ENCODE assay signal across 11 cellular contexts in the genomic region with DNA sequence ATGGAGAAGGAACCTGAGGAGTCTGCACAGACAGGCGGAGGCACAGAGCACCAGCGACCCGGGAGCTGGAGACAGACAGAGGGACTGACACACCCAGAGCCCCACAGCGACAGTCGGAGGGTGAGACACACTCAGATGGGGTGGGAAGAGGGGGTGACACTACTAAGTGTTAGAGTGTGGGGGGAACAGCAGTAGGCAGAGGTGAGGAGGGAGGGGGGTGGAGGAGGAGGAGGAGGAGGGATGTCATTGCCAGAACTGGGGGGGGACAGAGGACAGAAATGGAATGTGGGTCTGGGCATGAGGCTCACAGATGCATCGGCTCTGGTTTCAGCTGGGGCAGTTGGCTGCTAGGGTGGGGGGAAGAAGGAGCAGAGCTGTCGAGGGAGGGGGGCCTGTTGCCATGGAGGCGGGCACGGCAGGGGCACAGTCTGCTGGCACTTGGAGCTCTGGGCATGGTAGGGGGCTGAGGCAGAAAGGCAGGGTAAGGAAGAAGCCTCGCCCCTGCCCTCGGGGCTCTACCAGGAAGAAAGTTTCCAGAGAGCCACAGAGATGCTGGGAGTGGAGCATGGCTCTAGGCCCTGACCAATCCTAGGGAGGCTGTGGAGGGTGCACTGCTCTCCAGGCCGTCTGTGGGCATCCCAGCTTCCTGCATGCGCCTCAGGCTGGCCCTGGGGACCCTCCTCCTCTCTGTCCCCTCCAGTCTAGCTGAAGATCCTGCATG. TPM values are rescaled to one million over a fixed set of nuclear protein-coding genes. Genes with fewer than 3 reads are reported as not detected.
DNase-seq lines count a peak whose midpoint lies in the region; TF ChIP-seq lines count a peak whose summit lies in the region.
"Had no signal": no experiment of that assay in that cellular context is flagged by ENCODE, and none has a peak within 500 bp of the region (broad histone marks: within the 10 kb centered on the region; RNA-seq: fewer than 3 reads in every experiment).

No MANE protein-coding gene starts in this region.

- intact Hi-C loops in tibial artery (cut with DNase I; ENCODE audit: low total_unique reads): no loop called here

- no peaks in the 10 kb centered on the region for H3K27me3 ChIP-seq in muscle layer of colon (ENCODE audit: control insufficient read depth in 1 of 2, insufficient read depth in 2 of 2, low read length in 2 of 2)
- no peaks in the 10 kb centered on the region for H3K27me3 ChIP-seq in tibial artery

- H3K9ac ChIP-seq in muscle layer of colon (ENCODE audit: low read length): peak overlapping the region; percentile 14

- H3K4me1 ChIP-seq in muscle layer of colon (ENCODE audit: insufficient read depth, low read length) (peaks cover 97% of the 10 kb centered on the region), tibial artery (peaks cover 40 to 98% (median 97%) of the 10 kb centered on the region in 4 donors)

- no peak for TF ChIP-seq CTCF in tibial artery (IDR thresholded peaks at IDR 0.05)

- DNase-seq in DMS79 (lab: John Stamatoyannopoulos, UW) (peak; percentile 19), DMS79 treated with DMSO at 0.1 percent for 48 hours (lab: John Stamatoyannopoulos, UW) (no peak), caudate nucleus (lab: John Stamatoyannopoulos, UW) (peak in 14 of 61 donors; percentile 16 to 65 (median 38)), tibial artery (no peak), mucosa of gallbladder (ENCODE audit: low spot score) (no peak), glomerular visceral epithelial cell (ENCODE audit: extremely low spot score) (no peak)
- no peak for DNase-seq in stimulated activated CD4-positive, alpha-beta T cell treated with anti-CD3 and anti-CD28 coated beads, Interleukin-4, amount 100 ng/mL, for 4 hours
- DNase-seq: erythroblast, NCI-H510A treated with DMSO at 0.1 percent for 48 hours, SW 1271 had no signal

- no peak overlapping the region for H3K4me3 ChIP-seq in muscle layer of colon (ENCODE audit: low read depth in 1 of 2, low read length in 2 of 2)
- H3K4me3 ChIP-seq in tibial artery: no peak overlapping the region

- peak overlapping the region; percentile 87 for H3K27ac ChIP-seq in caudate nucleus (ENCODE audit: low read depth, low read length)
- H3K27ac ChIP-seq in muscle layer of colon (ENCODE audit: low read depth, low read length): peak overlapping the region; percentile 94
- H3K27ac ChIP-seq in tibial artery: peak overlapping the region; percentile 97 to 99

- H3K9me3 ChIP-seq in muscle layer of colon (ENCODE audit: low read length) (no peaks in the 10 kb centered on the region), tibial artery (no peaks in the 10 kb centered on the region)

- H3K36me3 ChIP-seq in muscle layer of colon (ENCODE audit: insufficient read depth, low read length): no peaks in the 10 kb centered on the region
- H3K36me3 ChIP-seq in tibial artery: no peaks in the 10 kb centered on the region

RNA-seq across cellular contexts. Expression of a gene that starts 37.3 kb away (rescaled TPM):
- total RNA-seq in mucosa of gallbladder: 61.6 TPM
